ENCODE assay signal across 1 cellular context in the genomic region with DNA sequence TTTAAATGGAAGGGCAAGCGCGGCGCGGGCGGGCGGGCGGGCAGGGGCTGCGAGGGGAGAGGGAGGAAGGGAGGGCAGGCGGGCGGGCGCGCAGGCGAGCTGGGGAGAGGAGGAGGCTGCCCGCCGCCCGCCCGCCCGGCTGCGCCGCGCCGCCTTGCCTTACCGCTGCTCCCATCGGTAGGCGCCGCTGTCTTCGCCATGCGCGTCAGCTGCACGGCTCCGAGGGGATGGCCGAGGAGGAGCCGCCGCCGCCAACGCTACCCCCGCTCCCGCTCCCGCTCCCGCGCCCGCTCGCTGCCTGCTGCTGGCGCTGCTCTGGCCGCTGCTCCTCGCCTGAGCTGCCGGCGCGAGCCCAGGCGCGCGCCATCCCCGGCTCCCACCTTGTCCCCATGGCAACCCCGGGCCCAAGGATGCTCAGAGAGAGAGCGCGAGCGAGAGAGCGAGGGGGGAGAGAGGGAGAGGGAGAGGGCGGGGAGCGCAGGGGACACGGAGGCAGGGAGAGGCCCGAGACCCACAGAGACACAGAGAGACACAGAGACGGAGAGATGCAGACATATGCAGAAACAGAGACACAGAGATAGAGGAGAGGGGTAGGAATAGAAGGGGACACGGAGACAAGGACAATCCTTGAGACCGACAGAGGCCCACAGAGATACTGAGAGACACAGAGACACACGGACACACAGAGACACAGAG.
TF ChIP-seq lines count a peak whose summit lies in the region.

No MANE protein-coding gene starts in this region.

TF ChIP-seq in SK-N-SH treated with all-trans-retinoic acid at 6 μM for 48 hours, 23 proteins besides CTCF, POLR2A, EP300 and RAD21 (continued from another document):
- TF ChIP-seq, protein P1, sequence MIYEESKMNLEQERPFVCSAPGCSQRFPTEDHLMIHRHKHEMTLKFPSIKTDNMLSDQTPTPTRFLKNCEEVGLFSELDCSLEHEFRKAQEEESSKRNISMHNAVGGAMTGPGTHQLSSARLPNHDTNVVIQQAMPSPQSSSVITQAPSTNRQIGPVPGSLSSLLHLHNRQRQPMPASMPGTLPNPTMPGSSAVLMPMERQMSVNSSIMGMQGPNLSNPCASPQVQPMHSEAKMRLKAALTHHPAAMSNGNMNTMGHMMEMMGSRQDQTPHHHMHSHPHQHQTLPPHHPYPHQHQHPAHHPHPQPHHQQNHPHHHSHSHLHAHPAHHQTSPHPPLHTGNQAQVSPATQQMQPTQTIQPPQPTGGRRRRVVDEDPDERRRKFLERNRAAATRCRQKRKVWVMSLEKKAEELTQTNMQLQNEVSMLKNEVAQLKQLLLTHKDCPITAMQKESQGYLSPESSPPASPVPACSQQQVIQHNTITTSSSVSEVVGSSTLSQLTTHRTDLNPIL (CRISPR knock-in tag; IDR thresholded peaks at IDR 0.05; ENCODE audit: low read depth), result no peak
- no peak for TF ChIP-seq ISL1 (CRISPR knock-in tag; IDR thresholded peaks at IDR 0.05)
- no peak for TF ChIP-seq ESRRG (CRISPR knock-in tag; IDR thresholded peaks at IDR 0.05)
- no peak for TF ChIP-seq BACH2 (CRISPR knock-in tag; IDR thresholded peaks at IDR 0.05; ENCODE audit: borderline replicate concordance)
- TF ChIP-seq, protein P2, sequence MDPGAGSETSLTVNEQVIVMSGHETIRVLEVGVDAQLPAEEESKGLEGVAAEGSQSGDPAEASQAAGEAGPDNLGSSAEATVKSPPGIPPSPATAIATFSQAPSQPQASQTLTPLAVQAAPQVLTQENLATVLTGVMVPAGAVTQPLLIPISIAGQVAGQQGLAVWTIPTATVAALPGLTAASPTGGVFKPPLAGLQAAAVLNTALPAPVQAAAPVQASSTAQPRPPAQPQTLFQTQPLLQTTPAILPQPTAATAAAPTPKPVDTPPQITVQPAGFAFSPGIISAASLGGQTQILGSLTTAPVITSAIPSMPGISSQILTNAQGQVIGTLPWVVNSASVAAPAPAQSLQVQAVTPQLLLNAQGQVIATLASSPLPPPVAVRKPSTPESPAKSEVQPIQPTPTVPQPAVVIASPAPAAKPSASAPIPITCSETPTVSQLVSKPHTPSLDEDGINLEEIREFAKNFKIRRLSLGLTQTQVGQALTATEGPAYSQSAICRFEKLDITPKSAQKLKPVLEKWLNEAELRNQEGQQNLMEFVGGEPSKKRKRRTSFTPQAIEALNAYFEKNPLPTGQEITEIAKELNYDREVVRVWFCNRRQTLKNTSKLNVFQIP (CRISPR knock-in tag; IDR thresholded peaks at IDR 0.05; ENCODE audit: borderline replicate concordance, low read depth), result no peak
